In the genomic region with DNA sequence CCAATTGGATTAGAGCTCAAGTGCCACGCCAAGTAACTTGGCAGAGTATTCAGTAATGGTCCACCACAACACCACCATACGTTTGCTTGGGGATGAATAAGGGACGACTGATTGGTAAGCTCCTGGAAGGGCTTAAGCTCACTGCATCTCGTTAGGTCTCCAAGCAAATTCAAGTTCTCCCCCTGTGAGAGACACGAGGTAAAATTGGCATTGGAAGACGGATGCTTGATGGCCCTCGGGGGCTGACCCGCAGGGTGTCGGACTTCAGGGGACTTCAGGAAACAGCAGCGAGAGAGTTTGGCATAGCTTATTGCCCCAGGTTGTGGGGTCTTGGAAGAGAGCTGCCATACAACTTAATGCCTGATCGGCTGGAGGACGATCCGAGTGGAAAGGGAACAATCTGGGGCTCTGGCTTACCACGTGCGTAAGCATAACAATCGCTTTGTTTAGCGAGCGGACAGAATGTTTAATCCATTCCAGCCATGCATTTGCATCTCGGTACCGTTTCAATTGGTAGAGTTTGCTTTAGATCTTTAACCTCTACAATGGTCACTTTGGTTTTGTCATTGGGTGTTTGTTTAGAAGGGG, we compare ENCODE assay signal across 8 cellular contexts. TPM values are rescaled to one million over a fixed set of nuclear protein-coding genes. Genes with fewer than 3 reads are reported as not detected.
A peak's percentile ranks its signal among the peaks of the same experiment; 100 is the strongest.
DNase-seq lines count a peak whose midpoint lies in the region; TF ChIP-seq lines count a peak whose summit lies in the region.
"Had no signal": no experiment of that assay in that cellular context is flagged by ENCODE, and none has a peak within 500 bp of the region (broad histone marks: within the 10 kb centered on the region; RNA-seq: fewer than 3 reads in every experiment).

No MANE protein-coding gene starts in this region.

- H3K27ac Mint-ChIP-seq in neural crest cell (ENCODE audit: unreplicated experiment) = no peak overlapping the region

- no peak for TF ChIP-seq CTCF in neural crest cell (conservative IDR thresholded peaks at IDR 0.05)

- H3K4me1 ChIP-seq in ES-I3 (ENCODE audit: insufficient read depth, low read length) = peaks cover 26% of the 10 kb centered on the region

- H3K27me3 ChIP-seq in MG63 = no peaks in the 10 kb centered on the region; the same call in 1 of the 2 replicates

- peak overlapping the region; percentile 95 for H3K9ac ChIP-seq in ES-I3 (ENCODE audit: low read depth, low read length)

- peaks cover 91% of the 10 kb centered on the region for H3K36me3 Mint-ChIP-seq in neural crest cell (ENCODE audit: low read depth)

- H3K4me3 Mint-ChIP-seq in neural crest cell = peak overlapping the region; percentile 97

- H3K27ac ChIP-seq in caudate nucleus (ENCODE audit: low read depth, low read length) = peak overlapping the region; percentile 36

- H3K27me3 Mint-ChIP-seq in neural crest cell (ENCODE audit: low read depth) = peaks cover 40% of the 10 kb centered on the region

- peak overlapping the region; percentile 98 for H3K4me3 ChIP-seq in MG63

- no peak for DNase-seq in MG63
- no peak for DNase-seq in caudate nucleus (lab: John Stamatoyannopoulos, UW)
- DNase-seq in neural crest cell (ENCODE audit: low read depth, low spot score) = no peak
- DNase-seq in NCI-H1417 (lab: John Stamatoyannopoulos, UW) = no peak
- no peak for DNase-seq in SHP77 (lab: John Stamatoyannopoulos, UW)
- no peak for DNase-seq in stimulated activated naive CD4-positive, alpha-beta T cell (lab: John Stamatoyannopoulos, UW)
- DNase-seq: effector memory CD4-positive, alpha-beta T cell had no signal

- peaks cover 86% of the 10 kb centered on the region for H3K4me1 Mint-ChIP-seq in neural crest cell

- H3K9me3 ChIP-seq in ES-I3 (ENCODE audit: control insufficient read depth, insufficient read depth, low read length) (peaks cover 9% of the 10 kb centered on the region; the same call in 1 of the 2 replicates), MG63 (0 out of 2 replicates have a peak, but pooled peaks cover 3% of the 10 kb centered on the region)

- H3K36me3 ChIP-seq in ES-I3 (ENCODE audit: insufficient read depth, low read length) (peaks cover 86% of the 10 kb centered on the region), MG63 (peaks cover 92% of the 10 kb centered on the region)

- H3K9me3 Mint-ChIP-seq in neural crest cell = peaks cover 2% of the 10 kb centered on the region

RNA-seq across cellular contexts. Expression of a gene that starts 4.8 kb away (rescaled TPM):
- 29.6 and 34.3 TPM in 2 replicates for total RNA-seq in MG63 (2014; rRNA removed; shearing (Covaris generic); ENCODE audit: low replicate concordance)
- 10.0 and 10.4 TPM in 2 replicates for total RNA-seq in neural crest cell
